ENCODE assay signal across 8 cellular contexts in the genomic region with DNA sequence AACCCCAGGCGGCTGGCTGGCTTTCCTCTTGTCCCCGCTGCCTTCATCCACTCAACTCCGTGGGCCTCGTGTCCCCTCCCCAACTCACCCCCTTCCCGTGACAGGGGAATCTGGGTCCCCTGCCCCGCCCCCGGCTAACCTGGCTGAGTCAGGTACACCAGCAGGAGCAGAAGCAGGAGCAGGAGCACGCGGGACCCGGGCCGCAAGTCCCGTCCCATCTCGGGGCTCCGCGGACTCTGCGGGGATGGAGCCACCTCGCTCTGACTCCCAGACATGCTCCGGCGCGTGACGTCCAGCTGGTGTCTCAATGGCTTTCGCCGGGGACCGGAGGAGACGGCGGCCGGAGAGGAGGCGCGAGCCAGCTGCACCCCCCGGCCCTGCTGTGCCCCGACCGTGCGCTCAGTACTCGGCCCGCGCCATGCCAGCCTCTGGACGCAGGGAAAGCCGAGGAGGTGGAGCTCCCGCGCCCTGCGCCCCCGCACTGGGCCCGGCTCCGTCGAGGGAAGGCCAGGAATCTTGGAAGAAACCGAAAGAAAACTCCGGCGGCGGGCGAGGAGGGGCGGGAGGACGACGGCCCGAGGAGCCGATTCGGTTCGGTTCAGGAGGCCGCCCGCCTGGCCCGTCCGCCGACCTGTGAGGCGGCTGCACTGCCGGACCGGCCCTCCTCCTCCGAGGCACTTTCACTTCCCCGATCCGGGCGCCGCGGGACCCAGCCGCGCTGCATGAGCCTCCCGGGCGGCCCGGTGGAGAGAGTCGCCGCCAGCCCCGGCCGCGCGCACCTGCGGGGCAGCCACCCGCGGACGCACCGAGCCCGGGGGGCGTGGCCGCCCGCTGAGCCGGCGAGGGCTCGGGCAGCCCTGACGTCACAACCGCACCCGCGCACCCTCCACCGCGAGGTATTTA. TPM values are rescaled to one million over a fixed set of nuclear protein-coding genes. Genes with fewer than 3 reads are reported as not detected.
A peak's percentile ranks its signal among the peaks of the same experiment; 100 is the strongest.
DNase-seq lines count a peak whose midpoint lies in the region; ATAC-seq lines count a peak whose summit lies in the region.

Gene CXCL16 (minus strand): TSS at position 807 of the 903 bp plus-strand sequence. CDS start 589 bp downstream, at position 218.
Gene ZMYND15 (plus strand): TSS at position 712 of the 903 bp plus-strand sequence. CDS start 716 bp downstream, outside the sequence.

- peak; percentile 49 for DNase-seq in ELR (ENCODE audit: low read depth)
- DNase-seq in HuH-7.5 (ENCODE audit: low spot score), result peak; percentile 63
- DNase-seq in activated CD4-positive, alpha-beta T cell treated with anti-CD3 and anti-CD28 coated beads, Interleukin-2, amount 50 U/mL, for 1 hour, result peak; percentile 67
- peak; percentile 59 for DNase-seq in effector CD4-positive, alpha-beta T cell
- peak; percentile 31 to 45 for DNase-seq in lung microvascular endothelial cell (ENCODE audit: low read depth in 2 of 2)
- peak; percentile 15 to 34 for DNase-seq in stimulated activated CD8-positive, alpha-beta memory T cell treated with anti-CD3 and anti-CD28 coated beads, Interleukin-2, amount 100 ng/mL, for 1 hour (ENCODE audit: low read depth in 2 of 2)
- no peak for DNase-seq in AML-193 (lab: John Stamatoyannopoulos, UW)

- no peak for ATAC-seq in HG03521 (IDR thresholded peaks at IDR 0.05; ENCODE audit: unreplicated experiment)

RNA-seq across cellular contexts. Expression of gene CXCL16, which starts in this region (rescaled TPM):
- 1.1 and 1.6 TPM in 2 replicates for total RNA-seq in lung microvascular endothelial cell

RNA-seq across cellular contexts. Expression of gene ZMYND15, which starts in this region (rescaled TPM):
- total RNA-seq in lung microvascular endothelial cell, result under 0.01 TPM in 1 of 2 replicates, not detected in the other

Comparison
In these comparisons a context has a peak if more than half of its experiments do, and no peak if none do; other contexts are left out.
1. DNase-seq: peak in ELR (single experiment), HuH-7.5 (single experiment), activated CD4-positive, alpha-beta T cell treated with anti-CD3 and anti-CD28 coated beads, Interleukin-2, amount 50 U/mL, for 1 hour (single experiment), effector CD4-positive, alpha-beta T cell (single experiment), lung microvascular endothelial cell (2 of 2) and stimulated activated CD8-positive, alpha-beta memory T cell treated with anti-CD3 and anti-CD28 coated beads, Interleukin-2, amount 100 ng/mL, for 1 hour (2 of 2); none in AML-193 (0 of 2).